In genomic region chr17:16002708-16003265, GRCh38 we compare ENCODE assay signal across 24 cellular contexts. TPM values are rescaled to one million over a fixed set of nuclear protein-coding genes. Genes with fewer than 3 reads are reported as not detected.
"Had no signal": no experiment of that assay in that cellular context is flagged by ENCODE, and none has a peak within 500 bp of the region (broad histone marks: within the 10 kb centered on the region; RNA-seq: fewer than 3 reads in every experiment).

No MANE protein-coding gene starts in this region.

- H3K9me3 ChIP-seq: body of pancreas, SK-N-SH, spleen, thoracic aorta had no signal

- H3K9me3 Mint-ChIP-seq: activated T-cell treated with anti-CD3 and anti-CD28 coated beads, Interleukin-2, amount 50 U/mL, for 4 hours; dendritic cell treated with granulocyte-macrophage colony-stimulating factor and Interleukin-4, amounts not matched to agents 40 ng/mL and 50 ng/mL, for 4 days; naive thymus-derived CD8-positive, alpha-beta T cell; type B pancreatic cell had no signal

- H3K27me3 Mint-ChIP-seq: activated CD4-positive, alpha-beta T cell treated with anti-CD3 and anti-CD28 coated beads, Interleukin-2, amount 10 ng/mL, durations not matched to agents 7 days and 5 days; activated CD8-positive, alpha-beta T cell treated with anti-CD3 and anti-CD28 coated beads for 36 hours; dendritic cell treated with granulocyte-macrophage colony-stimulating factor and Interleukin-4, amounts not matched to agents 40 ng/mL and 50 ng/mL, for 4 days; naive thymus-derived CD8-positive, alpha-beta T cell; type B pancreatic cell had no signal

- ATAC-seq: activated CD8-positive, alpha-beta T cell treated with anti-CD3 and anti-CD28 coated beads for 36 hours; activated T-cell treated with anti-CD3 and anti-CD28 coated beads, Interleukin-2, amount 50 U/mL, for 4 hours; body of pancreas; esophagus mucosa; left lobe of liver; naive thymus-derived CD8-positive, alpha-beta T cell had no signal

- H3K27me3 ChIP-seq: body of pancreas, cardiac muscle cell, spleen had no signal

- H3K27ac ChIP-seq: body of pancreas, cardiac muscle cell, thoracic aorta, WERI-Rb-1 had no signal

- H3K4me3 ChIP-seq: body of pancreas, cardiac muscle cell, spleen, thoracic aorta had no signal

- H3K4me2 ChIP-seq: SK-N-SH had no signal

- H3K27ac Mint-ChIP-seq: activated T-helper 2 cell treated with anti-CD3 and anti-CD28 coated beads, Interferon-gamma antibody, Interleukin-2, Interleukin-4, amounts not matched to agents 10 μg/mL and 5 μg/mL and 100 μg/mL, durations not matched to agents 14 hours and 24 hours and 36 hours; dendritic cell treated with granulocyte-macrophage colony-stimulating factor and Interleukin-4, amounts not matched to agents 40 ng/mL and 50 ng/mL, for 4 days had no signal

- H3K9ac ChIP-seq: SK-N-SH had no signal

- DNase-seq: activated CD4-positive, alpha-beta T cell treated with anti-CD3 and anti-CD28 coated beads, Interleukin-2, amount 10 ng/mL, durations not matched to agents 7 days and 5 days; activated CD4-positive, CD25-positive, alpha-beta regulatory T cell treated with anti-CD3 and anti-CD28 coated beads, Interleukin-2, amount 50 U/mL, for 72 hours; activated CD8-positive, alpha-beta T cell treated with anti-CD3 and anti-CD28 coated beads for 36 hours; activated naive CD4-positive, alpha-beta T cell treated with Interleukin-2 at 50 U/mL for 16 hours; activated T-cell treated with anti-CD3 and anti-CD28 coated beads, Interleukin-2, amount 50 U/mL, for 4 hours; body of pancreas; effector CD4-positive, alpha-beta T cell; foreskin melanocyte; head of caudate nucleus; kidney; naive thymus-derived CD8-positive, alpha-beta T cell; SK-N-SH; spleen; stimulated activated CD4-positive, alpha-beta T cell treated with anti-CD3 and anti-CD28 coated beads, Interleukin-4, amount 100 ng/mL, for 1 hour; stimulated activated naive CD4-positive, alpha-beta T cell treated with Interleukin-2 at 50 U/mL for 16 hours; WERI-Rb-1 had no signal

- FAIRE-seq: endothelial cell of umbilical vein, kidney had no signal

- H3K4me3 Mint-ChIP-seq: activated CD4-positive, alpha-beta T cell treated with anti-CD3 and anti-CD28 coated beads, Interleukin-2, amount 10 ng/mL, durations not matched to agents 7 days and 5 days; dendritic cell treated with granulocyte-macrophage colony-stimulating factor and Interleukin-4, amounts not matched to agents 40 ng/mL and 50 ng/mL, for 4 days had no signal

RNA-seq across cellular contexts. Expression of gene ADORA2B, which starts 57.9 kb away (rescaled TPM):
- total RNA-seq: naive thymus-derived CD8-positive, alpha-beta T cell had no signal
